ENCODE assay signal across 9 cellular contexts in the genomic region with DNA sequence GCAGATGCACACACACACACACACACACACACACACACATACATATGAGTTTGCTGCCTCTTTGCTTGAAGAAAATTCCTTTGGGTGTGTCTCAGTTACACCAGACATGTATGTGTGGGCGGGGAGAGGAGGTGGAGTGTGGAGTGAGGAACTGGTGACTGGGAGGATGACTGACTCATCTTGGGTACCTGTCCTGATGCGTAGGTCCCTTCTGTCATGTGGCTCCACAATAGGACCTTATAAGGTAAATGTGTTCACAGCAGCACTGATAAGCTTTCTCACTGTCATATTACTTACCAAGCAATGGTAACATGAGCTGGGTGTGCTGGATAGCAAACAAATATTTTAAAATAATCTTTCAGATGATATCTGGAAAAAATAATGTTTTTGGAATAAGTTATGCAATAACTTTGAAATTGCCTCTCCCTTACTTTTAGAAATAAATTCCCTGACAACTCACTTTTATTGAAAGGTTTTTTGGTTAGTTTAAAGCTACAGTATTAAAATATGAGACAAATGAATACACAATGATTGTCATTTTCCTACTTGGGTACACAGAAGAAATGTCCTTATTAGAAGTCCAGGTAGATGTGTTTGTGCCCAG. TPM values are rescaled to one million over a fixed set of nuclear protein-coding genes. Genes with fewer than 3 reads are reported as not detected.
DNase-seq lines count a peak whose midpoint lies in the region; ATAC-seq and TF ChIP-seq lines count a peak whose summit lies in the region.
"Had no signal": no experiment of that assay in that cellular context is flagged by ENCODE, and none has a peak within 500 bp of the region (broad histone marks: within the 10 kb centered on the region; RNA-seq: fewer than 3 reads in every experiment).

No MANE protein-coding gene starts in this region.

- ATAC-seq in GM18907 (IDR thresholded peaks at IDR 0.05; ENCODE audit: unreplicated experiment) (peak; percentile 73), HG03565 (IDR thresholded peaks at IDR 0.05; ENCODE audit: unreplicated experiment) (peak; percentile 76)

- TF ChIP-seq CTCF in endothelial cell (IDR thresholded peaks at IDR 0.05; ENCODE audit: unreplicated experiment) = no peak

- H3K27ac Mint-ChIP-seq in immature natural killer cell = no peak overlapping the region
- H3K27ac Mint-ChIP-seq in endothelial cell (ENCODE audit: unreplicated experiment) = no peak overlapping the region

- H3K4me3 Mint-ChIP-seq in immature natural killer cell (no peak overlapping the region), endothelial cell (ENCODE audit: unreplicated experiment) (no peak overlapping the region)

- no peaks in the 10 kb centered on the region for H3K9me3 Mint-ChIP-seq in immature natural killer cell
- no peaks in the 10 kb centered on the region for H3K9me3 Mint-ChIP-seq in endothelial cell (ENCODE audit: unreplicated experiment)

- peak; percentile 19 for DNase-seq in activated naive CD8-positive, alpha-beta T cell treated with anti-CD3 and anti-CD28 coated beads, Interleukin-2, amount 50 U/mL, for 16 hours (ENCODE audit: low read depth, low spot score)
- DNase-seq in stimulated activated CD4-positive, alpha-beta T cell treated with anti-CD3 and anti-CD28 coated beads, Interleukin-2, amount 100 ng/mL, for 24 hours = peak; percentile 47 to 59
- no peak for DNase-seq in immature natural killer cell
- DNase-seq in GM03348 (ENCODE audit: low spot score) = no peak
- DNase-seq in endothelial cell (ENCODE audit: low spot score) = no peak
- DNase-seq in RPMI8226 = no peak

- H3K4me1 Mint-ChIP-seq in immature natural killer cell = no peaks in the 10 kb centered on the region
- H3K4me1 Mint-ChIP-seq in endothelial cell (ENCODE audit: unreplicated experiment) = no peaks in the 10 kb centered on the region

- H3K36me3 Mint-ChIP-seq in immature natural killer cell = no peaks in the 10 kb centered on the region
- H3K36me3 Mint-ChIP-seq in endothelial cell (ENCODE audit: low read depth, unreplicated experiment) = no peaks in the 10 kb centered on the region

- H3K27me3 Mint-ChIP-seq in immature natural killer cell (ENCODE audit: low read depth in 3 of 3) (peaks cover 0 to 3% (median 2%) of the 10 kb centered on the region in 3 donors), endothelial cell (ENCODE audit: unreplicated experiment) (peaks cover 2% of the 10 kb centered on the region)

RNA-seq across cellular contexts. Expression of a gene that starts 45.2 kb away (rescaled TPM):
- polyA plus RNA-seq in immature natural killer cell = not detected
- total RNA-seq in endothelial cell (ENCODE audit: unreplicated experiment) = 0.05 TPM
- total RNA-seq: endothelial cell of umbilical vein had no signal

Comparison
In these comparisons a context has a peak if more than half of its experiments do, and no peak if none do; other contexts are left out.
1. DNase-seq: peak in activated naive CD8-positive, alpha-beta T cell treated with anti-CD3 and anti-CD28 coated beads, Interleukin-2, amount 50 U/mL, for 16 hours (single experiment) and stimulated activated CD4-positive, alpha-beta T cell treated with anti-CD3 and anti-CD28 coated beads, Interleukin-2, amount 100 ng/mL, for 24 hours (2 of 2); none in immature natural killer cell (0 of 3), GM03348 (single experiment), endothelial cell (single experiment) and RPMI8226 (single experiment).